ENCODE assay signal across 10 cellular contexts in genomic region chr10:44963772-44964633, GRCh38. TPM values are rescaled to one million over a fixed set of nuclear protein-coding genes. Genes with fewer than 3 reads are reported as not detected.
DNase-seq lines count a peak whose midpoint lies in the region; ATAC-seq, FAIRE-seq and TF ChIP-seq lines count a peak whose summit lies in the region.
"Had no signal": no experiment of that assay in that cellular context is flagged by ENCODE, and none has a peak within 500 bp of the region (broad histone marks: within the 10 kb centered on the region; RNA-seq: fewer than 3 reads in every experiment).

No MANE protein-coding gene starts in this region.

- H3K27me3 Mint-ChIP-seq in natural killer cell treated with Interleukin-12 subunit alpha and Interleukin-12 subunit beta and Interleukin-15 and Interleukin-18, amount 100 ng/mL, for 72 hours = no peaks in the 10 kb centered on the region

- peak overlapping the region; percentile 78 to 94 for H3K27ac Mint-ChIP-seq in natural killer cell treated with Interleukin-12 subunit alpha and Interleukin-12 subunit beta and Interleukin-15 and Interleukin-18, amount 100 ng/mL, for 72 hours
- H3K27ac Mint-ChIP-seq: CD8-positive, alpha-beta T cell had no signal

- peak overlapping the region; percentile 22; the same call in 1 of the 2 replicates for H2AK5ac ChIP-seq in IMR-90 (ENCODE audit: low read depth, low read length)
- 0 out of 2 replicates have a peak overlapping the region, but pooled peaks have one; percentile 82 for H2AK5ac ChIP-seq in H1 (ENCODE audit: low read depth, low read length)

- H3K23ac ChIP-seq in IMR-90 (ENCODE audit: low read depth, low read length) (no peak overlapping the region), H1 (ENCODE audit: insufficient read length) (no peak overlapping the region)

- no peak overlapping the region for H3K4me3 ChIP-seq in IMR-90 (ENCODE audit: insufficient read depth, low read depth, low read length)
- H3K4me3 ChIP-seq in H1 (ENCODE audit: extremely low read depth in 1 of 4, insufficient read depth in 2 of 4, low read depth in 3 of 4, low read length in 4 of 4) = peak overlapping the region in 2 of 4 experiments; percentile 0 to 24; a peak in 2 of 8 replicates
- H3K4me3 ChIP-seq: SK-N-MC had no signal

- H3K27me3 ChIP-seq in IMR-90 (ENCODE audit: control insufficient read depth, insufficient read depth, low read length) (no peaks in the 10 kb centered on the region), H1 (replicated peaks in 1 of 4; ENCODE audit: control insufficient read depth in 3 of 4, extremely low read depth in 1 of 4, insufficient read depth in 3 of 4, low read length in 3 of 4) (peaks cover 0 to 7% (median 3%) of the 10 kb centered on the region in 4 experiments; a peak in 4 of 7 replicates)

- DNase-seq in Ammon's horn (ENCODE audit: low spot score) = peak; percentile 98
- no peak for DNase-seq in IMR-90
- DNase-seq in H1 (ENCODE audit: low read depth in 1 of 2, low spot score in 2 of 2) = peak in 1 of 2 experiments; percentile 59
- no peak for DNase-seq in natural killer cell treated with Interleukin-12 subunit alpha and Interleukin-12 subunit beta and Interleukin-15 and Interleukin-18, amount 100 ng/mL, for 72 hours (ENCODE audit: low spot score)
- no peak for DNase-seq in dermis blood vessel endothelial cell

- TF ChIP-seq CTCF in IMR-90 (conservative IDR thresholded peaks at IDR 0.05; ENCODE audit: low read depth, low read length) = no peak
- no peak for TF ChIP-seq CTCF in H1 (IDR thresholded peaks at IDR 0.05; ENCODE audit: control extremely low read depth in 1 of 3, insufficient read depth in 1 of 3, low read depth in 1 of 3, low read length in 3 of 3)

- ATAC-seq in IMR-90 (ENCODE audit: low read depth) = no peak
- no peak for ATAC-seq in natural killer cell treated with Interleukin-12 subunit alpha and Interleukin-12 subunit beta and Interleukin-15 and Interleukin-18, amount 100 ng/mL, for 72 hours
- ATAC-seq in GM21381 (IDR thresholded peaks at IDR 0.05; ENCODE audit: unreplicated experiment) = no peak
- no peak for ATAC-seq in GM21786 (IDR thresholded peaks at IDR 0.05; ENCODE audit: unreplicated experiment)
- ATAC-seq in HG03460 (IDR thresholded peaks at IDR 0.05; ENCODE audit: unreplicated experiment) = no peak
- ATAC-seq: CD8-positive, alpha-beta T cell had no signal

- no peak for TF ChIP-seq EP300 in H1 (IDR thresholded peaks at IDR 0.05; ENCODE audit: borderline replicate concordance in 1 of 2, low read depth in 2 of 2, low read length in 2 of 2)

- peak overlapping the region; percentile 21; the same call in 1 of the 3 replicates for H2BK15ac ChIP-seq in IMR-90 (ENCODE audit: low read depth, low read length)
- H2BK15ac ChIP-seq in H1 (ENCODE audit: low read length) = no peak overlapping the region

- H3K36me3 ChIP-seq in IMR-90 (ENCODE audit: control insufficient read depth, insufficient read depth, low read length) = no peaks in the 10 kb centered on the region
- no peaks in the 10 kb centered on the region for H3K36me3 ChIP-seq in H1 (ENCODE audit: control insufficient read depth in 2 of 4, insufficient read depth in 4 of 4, low read length in 3 of 4)

- TF ChIP-seq RAD21 in IMR-90 (IDR thresholded peaks at IDR 0.05; ENCODE audit: low read length) = no peak
- TF ChIP-seq RAD21 in H1 (IDR thresholded peaks at IDR 0.05 in 1 of 2, conservative IDR thresholded peaks at IDR 0.05 in 1 of 2; ENCODE audit: low read depth in 2 of 2, low read length in 2 of 2) = no peak

- TF ChIP-seq POLR2A in IMR-90 (IDR thresholded peaks at IDR 0.05; ENCODE audit: low read depth, low read length) (no peak), H1 (IDR thresholded peaks at IDR 0.05; ENCODE audit: control extremely low read depth in 1 of 2, low read depth in 2 of 2, low read length in 2 of 2) (no peak)

- H3K56ac ChIP-seq in IMR-90 (ENCODE audit: extremely low read depth, insufficient read depth, low read length) = no peak overlapping the region
- no peak overlapping the region for H3K56ac ChIP-seq in H1 (replicated peaks; ENCODE audit: insufficient read length, low read depth, low read length)

- H3K9ac ChIP-seq in IMR-90 (ENCODE audit: low read depth, low read length) (peak overlapping the region; percentile 3; the same call in 1 of the 2 replicates), H1 (replicated peaks in 1 of 4; ENCODE audit: extremely low read depth in 1 of 4, low read depth in 3 of 4, low read length in 3 of 4) (no peak overlapping the region; a peak in 2 of 7 replicates)

- H2BK20ac ChIP-seq in IMR-90 (ENCODE audit: low read depth, low read length) = 0 out of 2 replicates have a peak overlapping the region, but pooled peaks have one; percentile 36
- peak overlapping the region; percentile 37; the same call in 1 of the 2 replicates for H2BK20ac ChIP-seq in H1 (ENCODE audit: low read length)

- FAIRE-seq in H1 (lab: Jason Lieb, UNC) = no peak

- peaks cover 8% of the 10 kb centered on the region for H3K9me1 ChIP-seq in IMR-90 (ENCODE audit: insufficient read depth, low read length)

- peak overlapping the region; percentile 27; the same call in 1 of the 2 replicates for H3K4me2 ChIP-seq in IMR-90 (ENCODE audit: low read depth, low read length)
- H3K4me2 ChIP-seq in H1 (ENCODE audit: insufficient read depth in 1 of 2, low read depth in 2 of 2, low read length in 2 of 2) = peak overlapping the region; percentile 35 to 54

- H3K27ac ChIP-seq in IMR-90 (ENCODE audit: insufficient read depth, low read length) (peak overlapping the region; percentile 26; the same call in 1 of the 2 replicates), H1 (ENCODE audit: low read depth, low read length) (no peak overlapping the region; the same call in 1 of the 2 replicates)
- H3K27ac ChIP-seq: SK-N-MC had no signal

- in situ Hi-C loops in IMR-90 (cut with MboI; ENCODE audit: low sequenced_read_pairs) = no loop called here

- H4K91ac ChIP-seq in IMR-90 (ENCODE audit: insufficient read depth, low read depth, low read length) (peak overlapping the region; percentile 53), H1 (replicated peaks; ENCODE audit: insufficient read length, low read length) (peak overlapping the region; percentile 87)

- H4K20me1 ChIP-seq in IMR-90 (ENCODE audit: insufficient read depth, low read length) = no peaks in the 10 kb centered on the region
- peaks cover 0 to 2% of the 10 kb centered on the region in 2 experiments for H4K20me1 ChIP-seq in H1 (replicated peaks in 1 of 2; ENCODE audit: control insufficient read depth in 1 of 2, insufficient read depth in 2 of 2, low read length in 2 of 2)

- peaks cover 0 to 16% of the 10 kb centered on the region in 2 experiments; a peak in 2 of 4 replicates for H3K79me1 ChIP-seq in IMR-90 (ENCODE audit: low read depth in 1 of 2, low read length in 2 of 2)
- H3K79me1 ChIP-seq in H1 (ENCODE audit: low read depth, low read length) = peaks cover 5% of the 10 kb centered on the region; the same call in 1 of the 2 replicates

- no peaks in the 10 kb centered on the region for H3K36me3 Mint-ChIP-seq in natural killer cell treated with Interleukin-12 subunit alpha and Interleukin-12 subunit beta and Interleukin-15 and Interleukin-18, amount 100 ng/mL, for 72 hours

- peaks cover 8% of the 10 kb centered on the region for H3K23me2 ChIP-seq in H1 (ENCODE audit: low read depth, low read length)

- peak overlapping the region; percentile 45; the same call in 1 of the 2 replicates for H2BK12ac ChIP-seq in H1 (ENCODE audit: low read depth, low read length)

- POLR2A ChIA-PET in IMR-90 (lab: Charles Lee; ENCODE audit: unreplicated experiment) (no interaction called here), H1 (lab: Charles Lee; ENCODE audit: partially characterized antibody) (interaction anchor here (0.8 to 3.5 kb wide), 11 partner anchors 9 to 85 kb away, joined by 3 to 17 read pairs (median 7); partner anchors contain the start of genes DEPP1 and ZNF22)

- peaks cover 67 to 74% of the 10 kb centered on the region in 2 donors for H3K4me1 Mint-ChIP-seq in natural killer cell treated with Interleukin-12 subunit alpha and Interleukin-12 subunit beta and Interleukin-15 and Interleukin-18, amount 100 ng/mL, for 72 hours (ENCODE audit: low read depth in 2 of 2)

- peak overlapping the region; percentile 6 for H2BK5ac ChIP-seq in IMR-90 (ENCODE audit: low read depth, low read length, poor library complexity, severe bottlenecking)
- H2BK5ac ChIP-seq in H1 (ENCODE audit: low read depth, low read length) = peak overlapping the region; percentile 36; the same call in 1 of the 2 replicates

- H3K9me3 Mint-ChIP-seq in natural killer cell treated with Interleukin-12 subunit alpha and Interleukin-12 subunit beta and Interleukin-15 and Interleukin-18, amount 100 ng/mL, for 72 hours = peaks cover 4% of the 10 kb centered on the region
- H3K9me3 Mint-ChIP-seq: CD8-positive, alpha-beta T cell had no signal

- peak overlapping the region; percentile 44 for H2BK120ac ChIP-seq in IMR-90 (ENCODE audit: low read depth, low read length)
- peak overlapping the region; percentile 56 for H2BK120ac ChIP-seq in H1 (replicated peaks; ENCODE audit: low read depth, low read length)

- H2AFZ ChIP-seq in IMR-90 (replicated peaks; ENCODE audit: low read length, poor library complexity) = peak overlapping the region; percentile 75
- H2AFZ ChIP-seq in H1 (ENCODE audit: low read length) = peak overlapping the region; percentile 47; the same call in 1 of the 2 replicates

- H2AK9ac ChIP-seq in IMR-90 (replicated peaks; ENCODE audit: low read depth, low read length, poor library complexity) = peak overlapping the region; percentile 6

- WGBS in IMR-90 (ENCODE audit: extremely low coverage in 2 of 2, insufficient read length in 1 of 2), 2 experiments = 75% methylated on average over 7 of the region's 15 CpGs; no CpG with 5 or more reads in 1 of the 2 experiments
- WGBS in H1 (ENCODE audit: extremely low coverage in 1 of 2, insufficient coverage in 1 of 2, insufficient read length in 1 of 2, insufficient replicate concordance in 2 of 2, low coverage in 1 of 2, low lambda C conversion rate in 2 of 2, missing lambda C conversion rate in 1 of 2), 2 experiments = 71% methylated on average over 14 of the region's 15 CpGs; no CpG with 5 or more reads in 1 of the 2 experiments

- intact Hi-C loops in IMR-90 (cut with micrococcal nuclease) = no loop called here

- peak overlapping the region; percentile 49 for H3K4me3 Mint-ChIP-seq in natural killer cell treated with Interleukin-12 subunit alpha and Interleukin-12 subunit beta and Interleukin-15 and Interleukin-18, amount 100 ng/mL, for 72 hours
- H3K4me3 Mint-ChIP-seq: CD8-positive, alpha-beta T cell had no signal

- dilution Hi-C loops in IMR-90 (cut with HindIII; ENCODE audit: low sequenced_read_pairs, unreplicated experiment) = no loop called here

- CTCF ChIA-PET in IMR-90 (lab: Yijun Ruan, JAX) = interaction anchor here (0.6 to 2.0 kb wide), 4 partner anchors 29 to 61 kb away, joined by 3 to 7 read pairs (median 6); no protein-coding TSS in a partner anchor
- CTCF ChIA-PET in H1 (lab: Charles Lee; ENCODE audit: partially characterized antibody) = interaction anchor here (0.5 to 11.2 kb wide), 11 partner anchors 10 to 270 kb away, joined by 4 to 143 read pairs (median 6); partner anchors contain the start of gene DEPP1

- H3K4me1 ChIP-seq in IMR-90 (ENCODE audit: control insufficient read depth, insufficient read depth, low read length) (peaks cover 37% of the 10 kb centered on the region), H1 (replicated peaks in 1 of 4; ENCODE audit: control insufficient read depth in 3 of 4, insufficient read depth in 4 of 4, low read length in 3 of 4) (peaks cover 25 to 48% (median 33%) of the 10 kb centered on the region in 4 experiments)

- H4K5ac ChIP-seq in IMR-90 (ENCODE audit: low read depth, low read length) (peak overlapping the region; percentile 62), H1 (ENCODE audit: insufficient read length, low read depth, low read length) (peak overlapping the region; percentile 89)

- H3K79me2 ChIP-seq in H1 (ENCODE audit: control insufficient read depth in 1 of 2, insufficient read depth in 2 of 2, low read length in 2 of 2) = no peaks in the 10 kb centered on the region; a peak in 1 of 4 replicates

- H3K14ac ChIP-seq in IMR-90 (replicated peaks; ENCODE audit: low read depth, low read length) (0 out of 2 replicates have a peak overlapping the region, but pooled peaks have one; percentile 29), H1 (ENCODE audit: insufficient read length) (no peak overlapping the region)

- H3K9me3 ChIP-seq in IMR-90 (ENCODE audit: control insufficient read depth, insufficient read depth, low read length) (no peaks in the 10 kb centered on the region), H1 (ENCODE audit: insufficient read depth in 2 of 2, low read depth in 1 of 2, low read length in 1 of 2) (no peaks in the 10 kb centered on the region)

- H3K18ac ChIP-seq in IMR-90 (ENCODE audit: low read depth, low read length) (peak overlapping the region; percentile 28), H1 (ENCODE audit: extremely low read depth, low read length) (peak overlapping the region; percentile 72)

- H3K4ac ChIP-seq in IMR-90 (ENCODE audit: low read depth, low read length) (peak overlapping the region; percentile 44), H1 (replicated peaks; ENCODE audit: insufficient read length, low read depth, low read length) (peak overlapping the region; percentile 47)

- BruUV-seq in IMR-90 (replicated peaks; lab: Mats Ljungman, UMichigan) = no TSS peak

- H4K8ac ChIP-seq in IMR-90 (ENCODE audit: low read depth in 2 of 2, low read length in 2 of 2) (peak overlapping the region; percentile 42 to 62), H1 (ENCODE audit: extremely low read depth, insufficient read depth, low read length) (peak overlapping the region; percentile 71; the same call in 1 of the 2 replicates)

RNA-seq across cellular contexts. Expression of gene RASSF4, which starts 4.4 kb away (rescaled TPM):
- total RNA-seq in IMR-90 (2012; rRNA removed) (5.9 and 6.1 TPM in 2 replicates), dermis blood vessel endothelial cell (13.1 and 24.8 TPM in 2 replicates)
- polyA plus RNA-seq in IMR-90 (2012; rRNA removed) (8.6 and 10.1 TPM in 2 replicates), H1 (2011; rRNA removed) (14.3 and 16.1 TPM in 2 replicates)
- 4.5 and 6.1 TPM in 2 replicates for polyA plus RNA-seq in IMR-90 (2012; cell fraction: cytosol; rRNA removed)
- 46.1 and 53.0 TPM in 2 replicates for polyA plus RNA-seq in IMR-90 (2012; cell fraction: nucleus; rRNA removed; ENCODE audit: low replicate concordance)
- 12.3 and 14.5 TPM in 2 replicates for total RNA-seq in H1 (2021; fragmentation: NEBNext Ultra II Directional; extraction: Animal tissue kit (Norgen Biotek cat#: 25700))
- 17.1 TPM for polyA plus RNA-seq in H1 (2011; cell fraction: cytosol; rRNA removed)
- polyA plus RNA-seq in H1 (2011; cell fraction: nucleus; rRNA removed) = 36.6 TPM
- polyA plus RNA-seq in H1 (2012, experiment 1 of 2) = 7.0 to 11.7 TPM (median 8.8 TPM) in 4 replicates
- polyA plus RNA-seq in H1 (2012, experiment 2 of 2) = 5.5 TPM
- polyA plus RNA-seq in H1 (2013, experiment 1 of 2) = 7.2 TPM
- 6.4 TPM for polyA plus RNA-seq in H1 (2013, experiment 2 of 2)
- polyA minus RNA-seq in H1 (2011; rRNA and poly(A)+ RNA removed) = 12.2 and 16.5 TPM in 2 replicates
- 6.1 TPM for polyA minus RNA-seq in H1 (2011; cell fraction: cytosol; rRNA and poly(A)+ RNA removed)
- polyA minus RNA-seq in H1 (2011; cell fraction: nucleus; rRNA and poly(A)+ RNA removed) = 29.0 TPM
- total RNA-seq in natural killer cell treated with Interleukin-12 subunit alpha and Interleukin-12 subunit beta and Interleukin-15 and Interleukin-18, amount 100 ng/mL, for 72 hours = 10 to 100 TPM in 1 of 2 donors, 1 to 10 TPM in 1; 9.3 to 44.9 TPM

RNA-seq across cellular contexts. Expression of gene DEPP1, which starts 14.6 kb away (rescaled TPM):
- total RNA-seq in IMR-90 (2012; rRNA removed) (11.7 and 13.6 TPM in 2 replicates), dermis blood vessel endothelial cell (174 and 360 TPM in 2 replicates)
- polyA plus RNA-seq in IMR-90 (2012; rRNA removed) (19.7 and 30.0 TPM in 2 replicates), H1 (2011; rRNA removed) (4.5 and 5.3 TPM in 2 replicates)
- polyA plus RNA-seq in IMR-90 (2012; cell fraction: cytosol; rRNA removed) = 16.4 and 30.1 TPM in 2 replicates
- 18.4 and 24.2 TPM in 2 replicates for polyA plus RNA-seq in IMR-90 (2012; cell fraction: nucleus; rRNA removed; ENCODE audit: low replicate concordance)
- total RNA-seq in H1 (2021; fragmentation: NEBNext Ultra II Directional; extraction: Animal tissue kit (Norgen Biotek cat#: 25700)) = 0.67 and 0.80 TPM in 2 replicates
- 3.6 TPM for polyA plus RNA-seq in H1 (2011; cell fraction: cytosol; rRNA removed)
- polyA plus RNA-seq in H1 (2011; cell fraction: nucleus; rRNA removed) = 6.4 TPM
- 1.5 to 2.8 TPM (median 2.0 TPM) in 4 replicates for polyA plus RNA-seq in H1 (2012, experiment 1 of 2)
- 1.9 TPM for polyA plus RNA-seq in H1 (2012, experiment 2 of 2)
- polyA plus RNA-seq in H1 (2013, experiment 1 of 2) = 0.14 TPM
- polyA plus RNA-seq in H1 (2013, experiment 2 of 2) = 0.07 TPM
- 6.2 and 6.3 TPM in 2 replicates for polyA minus RNA-seq in H1 (2011; rRNA and poly(A)+ RNA removed)
- 2.8 TPM for polyA minus RNA-seq in H1 (2011; cell fraction: cytosol; rRNA and poly(A)+ RNA removed)
- 6.5 TPM for polyA minus RNA-seq in H1 (2011; cell fraction: nucleus; rRNA and poly(A)+ RNA removed)
- total RNA-seq in natural killer cell treated with Interleukin-12 subunit alpha and Interleukin-12 subunit beta and Interleukin-15 and Interleukin-18, amount 100 ng/mL, for 72 hours = under 1 TPM; 0.31 to 0.53 TPM
- total RNA-seq: CD8-positive, alpha-beta T cell had no signal

RNA-seq across cellular contexts. Expression of gene ZNF22, which starts 36.7 kb away (rescaled TPM):
- total RNA-seq in IMR-90 (2012; rRNA removed) (12.4 and 18.6 TPM in 2 replicates), dermis blood vessel endothelial cell (53.6 and 54.4 TPM in 2 replicates)
- polyA plus RNA-seq in IMR-90 (2012; rRNA removed) (8.4 and 10.6 TPM in 2 replicates), H1 (2011; rRNA removed) (9.6 and 18.2 TPM in 2 replicates)
- polyA plus RNA-seq in IMR-90 (2012; cell fraction: cytosol; rRNA removed) = 1.7 and 2.4 TPM in 2 replicates
- 0.39 and 4.0 TPM in 2 replicates for polyA plus RNA-seq in IMR-90 (2012; cell fraction: nucleus; rRNA removed; ENCODE audit: low replicate concordance)
- 42.5 and 45.2 TPM in 2 replicates for total RNA-seq in H1 (2021; fragmentation: NEBNext Ultra II Directional; extraction: Animal tissue kit (Norgen Biotek cat#: 25700))
- 20.3 TPM for polyA plus RNA-seq in H1 (2011; cell fraction: cytosol; rRNA removed)
- 7.0 TPM for polyA plus RNA-seq in H1 (2011; cell fraction: nucleus; rRNA removed)
- 18.8 to 33.6 TPM (median 19.8 TPM) in 4 replicates for polyA plus RNA-seq in H1 (2012, experiment 1 of 2)
- 2.6 TPM for polyA plus RNA-seq in H1 (2012, experiment 2 of 2)
- polyA plus RNA-seq in H1 (2013, experiment 1 of 2) = 40.3 TPM
- polyA plus RNA-seq in H1 (2013, experiment 2 of 2) = 40.4 TPM
- polyA minus RNA-seq in H1 (2011; rRNA and poly(A)+ RNA removed) = 10.3 and 11.8 TPM in 2 replicates
- polyA minus RNA-seq in H1 (2011; cell fraction: cytosol; rRNA and poly(A)+ RNA removed) = 7.1 TPM
- 10.3 TPM for polyA minus RNA-seq in H1 (2011; cell fraction: nucleus; rRNA and poly(A)+ RNA removed)
- total RNA-seq in natural killer cell treated with Interleukin-12 subunit alpha and Interleukin-12 subunit beta and Interleukin-15 and Interleukin-18, amount 100 ng/mL, for 72 hours = 10 to 100 TPM; 22.7 to 29.0 TPM

RNA-seq across cellular contexts. Expression of gene TMEM72, which starts 52.9 kb away (rescaled TPM):
- total RNA-seq in IMR-90 (2012; rRNA removed) = not detected in 2 replicates
- not detected in 2 replicates for polyA plus RNA-seq in IMR-90 (2012; rRNA removed)
- polyA plus RNA-seq in IMR-90 (2012; cell fraction: cytosol; rRNA removed) = not detected in 2 replicates
- not detected in 2 replicates for polyA plus RNA-seq in IMR-90 (2012; cell fraction: nucleus; rRNA removed; ENCODE audit: low replicate concordance)
- total RNA-seq in H1 (2021; fragmentation: NEBNext Ultra II Directional; extraction: Animal tissue kit (Norgen Biotek cat#: 25700)) = not detected in 2 replicates
- polyA plus RNA-seq in H1 (2011; rRNA removed) = not detected in 2 replicates
- 0.03 TPM for polyA plus RNA-seq in H1 (2011; cell fraction: cytosol; rRNA removed)
- polyA plus RNA-seq in H1 (2011; cell fraction: nucleus; rRNA removed) = not detected
- not detected in 4 replicates for polyA plus RNA-seq in H1 (2012, experiment 1 of 2)
- not detected for polyA plus RNA-seq in H1 (2012, experiment 2 of 2)
- not detected for polyA plus RNA-seq in H1 (2013, experiment 1 of 2)
- polyA plus RNA-seq in H1 (2013, experiment 2 of 2) = not detected
- not detected in 2 replicates for polyA minus RNA-seq in H1 (2011; rRNA and poly(A)+ RNA removed)
- polyA minus RNA-seq in H1 (2011; cell fraction: cytosol; rRNA and poly(A)+ RNA removed) = not detected
- not detected for polyA minus RNA-seq in H1 (2011; cell fraction: nucleus; rRNA and poly(A)+ RNA removed)
- total RNA-seq in natural killer cell treated with Interleukin-12 subunit alpha and Interleukin-12 subunit beta and Interleukin-15 and Interleukin-18, amount 100 ng/mL, for 72 hours = not detected
- not detected in 2 replicates for total RNA-seq in dermis blood vessel endothelial cell
- total RNA-seq: CD8-positive, alpha-beta T cell had no signal

Comparison
In these comparisons a context has a peak if more than half of its experiments do, and no peak if none do; other contexts are left out.
1. RNA of gene DEPP1, which starts 14.6 kb away (total RNA-seq): 174 to 360 TPM in dermis blood vessel endothelial cell; 11.7 to 13.6 TPM in IMR-90, 0.67 to 0.80 TPM in H1 and 0.31 to 0.53 TPM in natural killer cell treated with Interleukin-12 subunit alpha and Interleukin-12 subunit beta and Interleukin-15 and Interleukin-18, amount 100 ng/mL, for 72 hours; every median in the first group is over 10 times any median in the second.